In the genomic region with DNA sequence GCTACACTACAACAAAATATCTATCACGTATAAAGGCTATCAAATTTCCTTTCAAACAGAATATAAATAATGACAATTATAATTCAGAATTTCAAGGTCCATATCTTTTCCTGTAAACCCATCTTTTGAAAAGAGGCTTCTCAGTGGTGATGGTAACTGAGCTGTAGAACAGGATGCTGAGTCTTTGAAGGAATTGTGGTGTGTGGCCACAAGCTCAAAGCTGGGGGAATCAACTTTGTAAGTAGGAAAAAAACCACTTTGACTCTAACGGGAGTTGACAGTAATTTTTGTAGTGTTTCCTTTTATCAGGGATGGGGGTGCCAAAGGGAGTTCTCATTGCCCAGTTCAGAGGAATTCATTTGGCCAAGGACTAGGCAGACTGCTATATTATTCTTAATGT, we compare ENCODE assay signal across 15 cellular contexts. TPM values are rescaled to one million over a fixed set of nuclear protein-coding genes. Genes with fewer than 3 reads are reported as not detected.
DNase-seq lines count a peak whose midpoint lies in the region; ATAC-seq and TF ChIP-seq lines count a peak whose summit lies in the region.
"Had no signal": no experiment of that assay in that cellular context is flagged by ENCODE, and none has a peak within 500 bp of the region (broad histone marks: within the 10 kb centered on the region; RNA-seq: fewer than 3 reads in every experiment).

No MANE protein-coding gene starts in this region.

- no peak overlapping the region for H3K27ac ChIP-seq in CD4-positive, alpha-beta T cell (ENCODE audit: low read depth, low read length)

- H3K4me1 Mint-ChIP-seq in activated CD8-positive, alpha-beta T cell treated with anti-CD3 and anti-CD28 coated beads, Interleukin-2, amount 10 ng/mL, durations not matched to agents 7 days and 5 days (ENCODE audit: low read depth): peaks cover 14% of the 10 kb centered on the region
- H3K4me1 Mint-ChIP-seq in activated CD8-positive, alpha-beta T cell treated with anti-CD3 and anti-CD28 coated beads for 36 hours (ENCODE audit: low read depth): peaks cover 10% of the 10 kb centered on the region
- H3K4me1 Mint-ChIP-seq in CD4-positive, alpha-beta T cell (ENCODE audit: low read depth): peaks cover 14% of the 10 kb centered on the region
- H3K4me1 Mint-ChIP-seq in HFFc6 (ENCODE audit: low read depth) (no peaks in the 10 kb centered on the region), memory B cell (no peaks in the 10 kb centered on the region)
- H3K4me1 Mint-ChIP-seq: H9 had no signal

- ATAC-seq in activated CD8-positive, alpha-beta T cell treated with anti-CD3 and anti-CD28 coated beads, Interleukin-2, amount 10 ng/mL, durations not matched to agents 7 days and 5 days: peak; percentile 68
- ATAC-seq in activated CD8-positive, alpha-beta T cell treated with anti-CD3 and anti-CD28 coated beads for 36 hours: no peak
- ATAC-seq in CD4-positive, alpha-beta T cell (ENCODE audit: poor library complexity): peak; percentile 29
- ATAC-seq in memory B cell (ENCODE audit: low read depth) (no peak), GM19467 (IDR thresholded peaks at IDR 0.05; ENCODE audit: unreplicated experiment) (no peak)

- POLR2A ChIA-PET in activated CD8-positive, alpha-beta T cell treated with anti-CD3 and anti-CD28 coated beads, Interleukin-2, amount 10 ng/mL, durations not matched to agents 7 days and 5 days (lab: Charles Lee): interaction anchor here (0.9 to 2.2 kb wide), 2 partner anchors 9 to 14 kb away, joined by 3 to 17 read pairs; a partner anchor contains a TSS
- POLR2A ChIA-PET in activated CD8-positive, alpha-beta T cell treated with anti-CD3 and anti-CD28 coated beads for 36 hours (lab: Charles Lee): interaction anchor here (1.0 kb wide), 1 partner anchor 623 kb away, joined by 4 read pairs; no protein-coding TSS in a partner anchor
- POLR2A ChIA-PET in CD4-positive, alpha-beta T cell (lab: Charles Lee): interaction anchor here (0.8 to 4.1 kb wide), 3 partner anchors 8 to 623 kb away, joined by 3 to 28 read pairs (median 4); a partner anchor contains a TSS

- H3K27me3 ChIP-seq in CD4-positive, alpha-beta T cell (ENCODE audit: control insufficient read depth, insufficient read depth, low read length): no peaks in the 10 kb centered on the region

- DNase-seq in activated CD8-positive, alpha-beta T cell treated with anti-CD3 and anti-CD28 coated beads, Interleukin-2, amount 10 ng/mL, durations not matched to agents 7 days and 5 days: no peak
- no peak for DNase-seq in activated CD8-positive, alpha-beta T cell treated with anti-CD3 and anti-CD28 coated beads for 36 hours
- no peak for DNase-seq in CD4-positive, alpha-beta T cell
- DNase-seq in HFFc6 (no peak), memory B cell (ENCODE audit: low spot score in 2 of 2) (no peak), COR-L47 (lab: John Stamatoyannopoulos, UW) (no peak), NCI-H1417 (lab: John Stamatoyannopoulos, UW) (no peak)
- DNase-seq: C1 segment of cervical spinal cord; CD4-positive, alpha-beta memory T cell; DMS53; GOT3; H9 had no signal

- no peak overlapping the region for H3K4me3 Mint-ChIP-seq in activated CD8-positive, alpha-beta T cell treated with anti-CD3 and anti-CD28 coated beads, Interleukin-2, amount 10 ng/mL, durations not matched to agents 7 days and 5 days
- no peak overlapping the region for H3K4me3 Mint-ChIP-seq in activated CD8-positive, alpha-beta T cell treated with anti-CD3 and anti-CD28 coated beads for 36 hours
- no peak overlapping the region for H3K4me3 Mint-ChIP-seq in CD4-positive, alpha-beta T cell
- H3K4me3 Mint-ChIP-seq in HFFc6 (no peak overlapping the region), memory B cell (no peak overlapping the region)
- H3K4me3 Mint-ChIP-seq: CD4-positive, alpha-beta memory T cell; H9 had no signal

- no peaks in the 10 kb centered on the region for H3K9me3 Mint-ChIP-seq in activated CD8-positive, alpha-beta T cell treated with anti-CD3 and anti-CD28 coated beads, Interleukin-2, amount 10 ng/mL, durations not matched to agents 7 days and 5 days (ENCODE audit: insufficient read depth)
- H3K9me3 Mint-ChIP-seq in activated CD8-positive, alpha-beta T cell treated with anti-CD3 and anti-CD28 coated beads for 36 hours: no peaks in the 10 kb centered on the region
- H3K9me3 Mint-ChIP-seq in CD4-positive, alpha-beta T cell: no peaks in the 10 kb centered on the region
- H3K9me3 Mint-ChIP-seq in HFFc6: no peaks in the 10 kb centered on the region
- H3K9me3 Mint-ChIP-seq in memory B cell: no peaks in the 10 kb centered on the region
- H3K9me3 Mint-ChIP-seq: CD4-positive, alpha-beta memory T cell; H9 had no signal

- H3K36me3 Mint-ChIP-seq in activated CD8-positive, alpha-beta T cell treated with anti-CD3 and anti-CD28 coated beads, Interleukin-2, amount 10 ng/mL, durations not matched to agents 7 days and 5 days (ENCODE audit: low read depth): peaks cover 38% of the 10 kb centered on the region
- peaks cover 9% of the 10 kb centered on the region for H3K36me3 Mint-ChIP-seq in activated CD8-positive, alpha-beta T cell treated with anti-CD3 and anti-CD28 coated beads for 36 hours (ENCODE audit: low read depth)
- H3K36me3 Mint-ChIP-seq in CD4-positive, alpha-beta T cell (ENCODE audit: low read depth): peaks cover 55% of the 10 kb centered on the region
- H3K36me3 Mint-ChIP-seq in HFFc6 (ENCODE audit: low read depth) (no peaks in the 10 kb centered on the region), memory B cell (peaks cover 8% of the 10 kb centered on the region)

- H3K27ac Mint-ChIP-seq in activated CD8-positive, alpha-beta T cell treated with anti-CD3 and anti-CD28 coated beads, Interleukin-2, amount 10 ng/mL, durations not matched to agents 7 days and 5 days: no peak overlapping the region
- H3K27ac Mint-ChIP-seq in activated CD8-positive, alpha-beta T cell treated with anti-CD3 and anti-CD28 coated beads for 36 hours: no peak overlapping the region
- no peak overlapping the region for H3K27ac Mint-ChIP-seq in CD4-positive, alpha-beta T cell
- H3K27ac Mint-ChIP-seq in HFFc6: peak overlapping the region; percentile 5; the same call in 1 of the 2 replicates
- peak overlapping the region; percentile 39 for H3K27ac Mint-ChIP-seq in memory B cell
- H3K27ac Mint-ChIP-seq: H9 had no signal

- intact Hi-C loops in activated CD8-positive, alpha-beta T cell treated with anti-CD3 and anti-CD28 coated beads for 36 hours (cut with micrococcal nuclease): no loop called here
- intact Hi-C loops in CD4-positive, alpha-beta T cell (cut with DNase I, micrococcal nuclease): no loop called here

- TF ChIP-seq CTCF in activated CD8-positive, alpha-beta T cell treated with anti-CD3 and anti-CD28 coated beads for 36 hours (IDR thresholded peaks at IDR 0.05): no peak
- no peak for TF ChIP-seq CTCF in CD4-positive, alpha-beta T cell (IDR thresholded peaks at IDR 0.05)
- no peak for TF ChIP-seq CTCF in HFFc6 (IDR thresholded peaks at IDR 0.05)

- H3K9me3 ChIP-seq in CD4-positive, alpha-beta T cell (ENCODE audit: control insufficient read depth, low read length): no peaks in the 10 kb centered on the region

- CTCF ChIA-PET in activated CD8-positive, alpha-beta T cell treated with anti-CD3 and anti-CD28 coated beads, Interleukin-2, amount 10 ng/mL, durations not matched to agents 7 days and 5 days (lab: Charles Lee): interaction anchor here (1.0 to 4.3 kb wide), 10 partner anchors 9 to 629 kb away, joined by 3 to 29 read pairs (median 6); a partner anchor contains a TSS
- CTCF ChIA-PET in activated CD8-positive, alpha-beta T cell treated with anti-CD3 and anti-CD28 coated beads for 36 hours (lab: Charles Lee): interaction anchor here (1.0 to 4.5 kb wide), 5 partner anchors 8 to 623 kb away, joined by 3 to 23 read pairs (median 6); a partner anchor contains a TSS
- CTCF ChIA-PET in CD4-positive, alpha-beta T cell (lab: Charles Lee): interaction anchor here (1.0 to 3.7 kb wide), 4 partner anchors 9 to 623 kb away, joined by 3 to 17 read pairs (median 6); a partner anchor contains a TSS

- no peaks in the 10 kb centered on the region for H3K27me3 Mint-ChIP-seq in activated CD8-positive, alpha-beta T cell treated with anti-CD3 and anti-CD28 coated beads, Interleukin-2, amount 10 ng/mL, durations not matched to agents 7 days and 5 days (ENCODE audit: low read depth)
- H3K27me3 Mint-ChIP-seq in activated CD8-positive, alpha-beta T cell treated with anti-CD3 and anti-CD28 coated beads for 36 hours: no peaks in the 10 kb centered on the region
- H3K27me3 Mint-ChIP-seq in CD4-positive, alpha-beta T cell: no peaks in the 10 kb centered on the region
- no peaks in the 10 kb centered on the region for H3K27me3 Mint-ChIP-seq in HFFc6 (ENCODE audit: insufficient read depth)
- no peaks in the 10 kb centered on the region for H3K27me3 Mint-ChIP-seq in memory B cell
- H3K27me3 Mint-ChIP-seq: CD4-positive, alpha-beta memory T cell had no signal

RNA-seq across cellular contexts. Expression of a gene that starts 13.3 kb away (rescaled TPM):
- total RNA-seq in activated CD8-positive, alpha-beta T cell treated with anti-CD3 and anti-CD28 coated beads, Interleukin-2, amount 10 ng/mL, durations not matched to agents 7 days and 5 days: under 1 TPM; 0.31 to 0.42 TPM
- total RNA-seq in activated CD8-positive, alpha-beta T cell treated with anti-CD3 and anti-CD28 coated beads for 36 hours: under 1 TPM in 1 of 2 experiments, not detected in 1; 0.68 TPM
- total RNA-seq in CD4-positive, alpha-beta T cell: under 1 TPM; 0.27 to 0.28 TPM
- under 1 TPM; 0.34 to 0.87 (median 0.58) TPM for total RNA-seq in HFFc6 (2021; fragmentation: NEBNext Ultra II Directional; extraction: Animal tissue kit (Norgen Biotek cat#: 25700))
- total RNA-seq: A172, Daoy had no signal

RNA-seq across cellular contexts. Expression of a gene that starts 13.4 kb away (rescaled TPM):
- 10 to 100 TPM; 52.0 to 55.3 TPM for total RNA-seq in activated CD8-positive, alpha-beta T cell treated with anti-CD3 and anti-CD28 coated beads, Interleukin-2, amount 10 ng/mL, durations not matched to agents 7 days and 5 days
- total RNA-seq in activated CD8-positive, alpha-beta T cell treated with anti-CD3 and anti-CD28 coated beads for 36 hours: 10 to 100 TPM; 35.1 to 39.1 TPM
- total RNA-seq in CD4-positive, alpha-beta T cell: 10 to 100 TPM; 27.4 to 31.5 TPM
- total RNA-seq in HFFc6 (2021; fragmentation: NEBNext Ultra II Directional; extraction: Animal tissue kit (Norgen Biotek cat#: 25700)): 10 to 100 TPM; 61.9 to 69.6 (median 67.0) TPM

Comparison
In these comparisons a context has a peak if more than half of its experiments do, and no peak if none do; other contexts are left out.
1. ATAC-seq: peak in activated CD8-positive, alpha-beta T cell treated with anti-CD3 and anti-CD28 coated beads, Interleukin-2, amount 10 ng/mL, durations not matched to agents 7 days and 5 days (single experiment) and CD4-positive, alpha-beta T cell (single experiment); none in activated CD8-positive, alpha-beta T cell treated with anti-CD3 and anti-CD28 coated beads for 36 hours (single experiment), memory B cell (single experiment) and GM19467 (single experiment).
2. H3K27ac Mint-ChIP-seq: peak in HFFc6 (single experiment) and memory B cell (single experiment); none in activated CD8-positive, alpha-beta T cell treated with anti-CD3 and anti-CD28 coated beads, Interleukin-2, amount 10 ng/mL, durations not matched to agents 7 days and 5 days (single experiment), activated CD8-positive, alpha-beta T cell treated with anti-CD3 and anti-CD28 coated beads for 36 hours (single experiment) and CD4-positive, alpha-beta T cell (single experiment).